In genomic region chr12:111034148-111034910, GRCh38 we compare ENCODE assay signal across 9 cellular contexts. TPM values are rescaled to one million over a fixed set of nuclear protein-coding genes. Genes with fewer than 3 reads are reported as not detected.
DNase-seq lines count a peak whose midpoint lies in the region; ATAC-seq and TF ChIP-seq lines count a peak whose summit lies in the region.
"Had no signal": no experiment of that assay in that cellular context is flagged by ENCODE, and none has a peak within 500 bp of the region (broad histone marks: within the 10 kb centered on the region; RNA-seq: fewer than 3 reads in every experiment).

TSS of gene CUX2 (plus strand) at chr12:111034165.

- H3K36me3 ChIP-seq in PC-3 (ENCODE audit: low read depth, low read length) = no peaks in the 10 kb centered on the region
- no peaks in the 10 kb centered on the region for H3K36me3 ChIP-seq in effector memory CD4-positive, alpha-beta T cell (ENCODE audit: control insufficient read depth, insufficient read depth, low read length)

- H2BK5ac ChIP-seq in H9 (ENCODE audit: insufficient read length, low read length) = no peak within 1 kb of the TSS

- H3K23me2 ChIP-seq in H9 (ENCODE audit: insufficient read length, low read depth, low read length, poor library complexity, severe bottlenecking) = peaks cover 22% of the 10 kb centered on the region

- CTCF ChIA-PET in PC-3 (lab: Charles Lee) = no interaction called here

- DNase-seq in H9 (peak; percentile 77), PC-3 (no peak), progenitor cell of endocrine pancreas (ENCODE audit: low spot score, unreplicated experiment) (peak; percentile 35)
- DNase-seq in effector memory CD4-positive, alpha-beta T cell = no peak

- no peak within 1 kb of the TSS for H4K5ac ChIP-seq in H9 (ENCODE audit: insufficient read length, low read depth, low read length)

- H3K4me3 ChIP-seq in PC-3 (ENCODE audit: low read length) = peak within 1 kb of the TSS; percentile 14; the same call in 1 of the 2 replicates
- peak within 1 kb of the TSS; percentile 41 for H3K4me3 ChIP-seq in effector memory CD4-positive, alpha-beta T cell (ENCODE audit: insufficient read depth, low read depth, low read length, poor library complexity, severe bottlenecking)

- H3T11ph ChIP-seq in H9 (ENCODE audit: low read length) = no peak within 1 kb of the TSS

- H3K9me2 ChIP-seq in PC-3 (replicated peaks; ENCODE audit: low read length) = no peaks in the 10 kb centered on the region

- H3K4me1 Mint-ChIP-seq in H9 (peaks cover 35 to 44% of the 10 kb centered on the region in 2 experiments), progenitor cell of endocrine pancreas (ENCODE audit: low read depth) (peaks cover 58% of the 10 kb centered on the region)

- peak within 1 kb of the TSS in 1 of 3 experiments; percentile 4; a peak in 2 of 7 replicates for H3K27ac Mint-ChIP-seq in H9
- H3K27ac Mint-ChIP-seq in progenitor cell of endocrine pancreas = peak within 1 kb of the TSS; percentile 94

- no peaks in the 10 kb centered on the region; a peak in 1 of 5 replicates for H3K9me3 Mint-ChIP-seq in H9
- H3K9me3 Mint-ChIP-seq in progenitor cell of endocrine pancreas (ENCODE audit: low read depth) = no peaks in the 10 kb centered on the region

- no peak within 1 kb of the TSS for H3K4ac ChIP-seq in H9 (ENCODE audit: low read depth, low read length)

- peak within 1 kb of the TSS; percentile 43 for H3K9ac ChIP-seq in H9 (ENCODE audit: extremely low read depth, insufficient read length, low read length)
- H3K9ac ChIP-seq in PC-3 (ENCODE audit: low read length) = no peak within 1 kb of the TSS

- TF ChIP-seq CTCF in H9 (conservative IDR thresholded peaks at IDR 0.05) (no peak), PC-3 (conservative IDR thresholded peaks at IDR 0.05; ENCODE audit: low read depth, low read length) (no peak), progenitor cell of endocrine pancreas (IDR thresholded peaks at IDR 0.05; ENCODE audit: unreplicated experiment) (no peak)

- no peaks in the 10 kb centered on the region for H4K20me1 ChIP-seq in H9 (ENCODE audit: control insufficient read depth, insufficient read depth, insufficient read length)
- no peaks in the 10 kb centered on the region for H4K20me1 ChIP-seq in PC-3 (ENCODE audit: low read length)

- H3K4me2 ChIP-seq in H9 (ENCODE audit: insufficient read depth, insufficient read length, low read length) (peak within 1 kb of the TSS; percentile 84), PC-3 (ENCODE audit: low read length) (peak within 1 kb of the TSS; percentile 92)

- H3K27ac ChIP-seq in H9 (ENCODE audit: insufficient read length, low read depth, low read length) = no peak within 1 kb of the TSS
- H3K27ac ChIP-seq in PC-3 (ENCODE audit: low read length) = no peak within 1 kb of the TSS
- no peak within 1 kb of the TSS for H3K27ac ChIP-seq in effector memory CD4-positive, alpha-beta T cell (ENCODE audit: insufficient read depth, low read length, poor library complexity, severe bottlenecking)

- H3K79me1 ChIP-seq in H9 (ENCODE audit: insufficient read depth, low read depth, low read length, poor library complexity, severe bottlenecking) = no peaks in the 10 kb centered on the region

- H3K9me3 ChIP-seq in H9 (ENCODE audit: control insufficient read depth, low read depth, low read length) (no peaks in the 10 kb centered on the region), PC-3 (ENCODE audit: low read length) (no peaks in the 10 kb centered on the region)
- H3K9me3 ChIP-seq in effector memory CD4-positive, alpha-beta T cell (ENCODE audit: control insufficient read depth, low read length) = no peaks in the 10 kb centered on the region

- no peak within 1 kb of the TSS for H2BK20ac ChIP-seq in H9 (ENCODE audit: low read depth, low read length, poor library complexity, severe bottlenecking)

- BruUV-seq in PC-3 (replicated peaks; lab: Mats Ljungman, UMichigan) = no TSS peak

- no CpG with 5 or more reads among the region's 102 CpGs for WGBS in H9 (ENCODE audit: extremely low coverage, insufficient read length, low lambda C conversion rate)

- H4K8ac ChIP-seq in H9 (replicated peaks; ENCODE audit: insufficient read length, low read depth, low read length) = no peak within 1 kb of the TSS

- H3K4me1 ChIP-seq in H9 (ENCODE audit: insufficient read depth, low read length) = no peaks in the 10 kb centered on the region; the same call in 1 of the 2 replicates
- peaks cover 3% of the 10 kb centered on the region; the same call in 1 of the 2 replicates for H3K4me1 ChIP-seq in PC-3 (ENCODE audit: insufficient read depth, low read length)
- peaks cover 17% of the 10 kb centered on the region for H3K4me1 ChIP-seq in effector memory CD4-positive, alpha-beta T cell (ENCODE audit: control insufficient read depth, insufficient read depth, low read length, poor library complexity, severe bottlenecking)

- no peak within 1 kb of the TSS for H3K56ac ChIP-seq in H9 (ENCODE audit: insufficient read length, low read depth, low read length)

- H3K79me2 ChIP-seq in H9 (ENCODE audit: insufficient read depth, low read length) (no peaks in the 10 kb centered on the region), PC-3 (ENCODE audit: low read length) (no peaks in the 10 kb centered on the region)

- H3K36me3 Mint-ChIP-seq in H9 (ENCODE audit: insufficient read depth in 1 of 3, low read depth in 3 of 3) (peaks cover 0 to 6% (median 3%) of the 10 kb centered on the region in 3 experiments; a peak in 2 of 7 replicates), progenitor cell of endocrine pancreas (ENCODE audit: insufficient read depth) (no peaks in the 10 kb centered on the region)

- no peak within 1 kb of the TSS for H2BK12ac ChIP-seq in H9 (ENCODE audit: insufficient read length, low read depth, low read length)

- no peak within 1 kb of the TSS for H3K23ac ChIP-seq in H9 (ENCODE audit: insufficient read length, low read depth, low read length)

- no peaks in the 10 kb centered on the region for H3F3A ChIP-seq in PC-3 (ENCODE audit: low read length, unreplicated experiment)

- peak within 1 kb of the TSS; percentile 76 to 93 for H3K4me3 Mint-ChIP-seq in H9
- H3K4me3 Mint-ChIP-seq in progenitor cell of endocrine pancreas (ENCODE audit: low read depth) = peak within 1 kb of the TSS; percentile 95

- H2BK15ac ChIP-seq in H9 (ENCODE audit: low read depth, low read length) = no peak within 1 kb of the TSS; the same call in 1 of the 2 replicates

- intact Hi-C loops in PC-3 (cut with micrococcal nuclease) = no loop called here

- peak within 1 kb of the TSS; percentile 86 for H3K14ac ChIP-seq in H9 (ENCODE audit: insufficient read depth, low read length)

- no peak within 1 kb of the TSS for H2BK120ac ChIP-seq in H9 (ENCODE audit: low read depth, low read length, poor library complexity, severe bottlenecking)

- H3K27me3 ChIP-seq in H9 (ENCODE audit: insufficient read depth, low read length) (peaks cover 11% of the 10 kb centered on the region; the same call in 1 of the 2 replicates), PC-3 (ENCODE audit: low read length) (peaks cover 93% of the 10 kb centered on the region)
- peaks cover 49% of the 10 kb centered on the region for H3K27me3 ChIP-seq in effector memory CD4-positive, alpha-beta T cell (replicated peaks; ENCODE audit: control insufficient read depth, insufficient read depth, low read length, poor library complexity, severe bottlenecking)

- ATAC-seq in PC-3 = no peak
- no peak for ATAC-seq in GM21526 (IDR thresholded peaks at IDR 0.05; ENCODE audit: low FRiP score, unreplicated experiment)
- ATAC-seq in GM21619 (IDR thresholded peaks at IDR 0.05; ENCODE audit: unreplicated experiment) = no peak
- ATAC-seq in HG02763 (IDR thresholded peaks at IDR 0.05; ENCODE audit: unreplicated experiment) = no peak
- ATAC-seq in HG02938 (IDR thresholded peaks at IDR 0.05; ENCODE audit: unreplicated experiment) = no peak

- H2AFZ ChIP-seq in H9 (ENCODE audit: low read length) (no peak within 1 kb of the TSS), PC-3 (ENCODE audit: low read length) (no peak within 1 kb of the TSS)

- peaks cover 50% of the 10 kb centered on the region for H3K27me3 Mint-ChIP-seq in H9 (ENCODE audit: low read depth)
- H3K27me3 Mint-ChIP-seq in progenitor cell of endocrine pancreas = no peaks in the 10 kb centered on the region

- POLR2A ChIA-PET in PC-3 (lab: Charles Lee; ENCODE audit: unreplicated experiment) = no interaction called here

- no peak within 1 kb of the TSS for H2AK5ac ChIP-seq in H9 (ENCODE audit: insufficient read length, low read length)

- H3K18ac ChIP-seq in H9 (ENCODE audit: insufficient read length, low read depth, low read length) = peak within 1 kb of the TSS; percentile 76

- no peak within 1 kb of the TSS for H4K91ac ChIP-seq in H9 (ENCODE audit: insufficient read length, low read depth, low read length)

RNA-seq across cellular contexts. Expression of gene CUX2, which starts in this region (rescaled TPM):
- total RNA-seq in H9 (2021) (6.3 and 6.4 TPM in 2 replicates), PC-3 (2014; rRNA removed) (not detected in 2 replicates), progenitor cell of endocrine pancreas (49.6 and 58.1 TPM in 2 replicates)
- total RNA-seq: LHCN-M2 had no signal

Comparison
In these comparisons a context has a peak if more than half of its experiments do, and no peak if none do; other contexts are left out.
1. DNase-seq: peak in H9 (single experiment) and progenitor cell of endocrine pancreas (single experiment); none in PC-3 (single experiment) and effector memory CD4-positive, alpha-beta T cell (0 of 3).